19 cellular contexts compared by ENCODE assay signal in the genomic region with DNA sequence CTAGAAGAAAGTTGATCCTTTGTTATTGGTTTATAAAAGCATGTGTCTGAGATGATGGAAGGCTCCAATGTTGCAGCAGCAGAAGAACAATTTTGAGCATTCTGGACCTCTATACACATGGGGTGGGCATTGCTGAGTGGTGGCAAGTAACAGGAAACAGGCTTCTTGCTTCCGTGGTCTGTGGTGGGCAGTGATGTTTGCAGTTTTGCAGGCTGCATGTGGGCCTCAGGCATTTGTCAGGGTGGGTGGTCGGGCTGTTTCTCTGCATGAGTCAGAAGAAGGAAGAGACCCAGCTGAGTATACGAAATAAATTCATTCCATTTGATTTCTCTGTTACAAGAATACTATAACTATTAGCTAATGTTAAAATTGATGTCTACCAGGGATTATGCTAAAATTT.
DNase-seq lines count a peak whose midpoint lies in the region; ATAC-seq and TF ChIP-seq lines count a peak whose summit lies in the region.
"Had no signal": no experiment of that assay in that cellular context is flagged by ENCODE, and none has a peak within 500 bp of the region (broad histone marks: within the 10 kb centered on the region; RNA-seq: fewer than 3 reads in every experiment).

No MANE protein-coding gene starts in this region.

- no peaks in the 10 kb centered on the region for H4K20me1 ChIP-seq in OCI-LY3 (ENCODE audit: insufficient read depth, low read length)

- peak; percentile 30 for DNase-seq in EH (ENCODE audit: low read depth)
- peak; percentile 8 for DNase-seq in fibroblast of mammary gland (ENCODE audit: low read depth)
- DNase-seq in RKO (ENCODE audit: low spot score) = no peak
- no peak for DNase-seq in NCI-H1436 treated with DMSO at 0.1 percent for 48 hours (lab: John Stamatoyannopoulos, UW)
- DNase-seq in inferior parietal cortex (ENCODE audit: extremely low spot score) = no peak
- DNase-seq: activated CD4-positive, alpha-beta memory T cell treated with anti-CD3 and anti-CD28 coated beads, Interleukin-2, amount 10 ng/mL, durations not matched to agents 7 days and 5 days; activated naive CD8-positive, alpha-beta T cell treated with anti-CD3 and anti-CD28 coated beads, Interleukin-2, amount 10 ng/mL, durations not matched to agents 7 days and 5 days; central memory CD4-positive, alpha-beta T cell; COR-L47; effector memory CD4-positive, alpha-beta T cell; foreskin fibroblast; GF-D8; right lobe of liver; stimulated activated CD4-positive, alpha-beta T cell treated with anti-CD3 and anti-CD28 coated beads, Interleukin-2, amount 100 ng/mL, for 48 hours; substantia nigra had no signal

- H3K9ac ChIP-seq in OCI-LY3 (ENCODE audit: low read length) = no peak overlapping the region

- TF ChIP-seq CTCF in OCI-LY3 (IDR thresholded peaks at IDR 0.05; ENCODE audit: low read depth, low read length) (no peak), fibroblast of mammary gland (conservative IDR thresholded peaks at IDR 0.05; ENCODE audit: control insufficient read depth, insufficient read depth, low read depth, low read length) (no peak), nephron (IDR thresholded peaks at IDR 0.05; ENCODE audit: unreplicated experiment in 3 of 3) (no peak)

- no peaks in the 10 kb centered on the region for H3K27me3 Mint-ChIP-seq in nephron (ENCODE audit: low read depth)
- H3K27me3 Mint-ChIP-seq: activated CD4-positive, alpha-beta memory T cell treated with anti-CD3 and anti-CD28 coated beads, Interleukin-2, amount 10 ng/mL, durations not matched to agents 7 days and 5 days had no signal

- no peaks in the 10 kb centered on the region for H3K36me3 Mint-ChIP-seq in nephron (ENCODE audit: low read depth)
- H3K36me3 Mint-ChIP-seq: activated naive CD8-positive, alpha-beta T cell treated with anti-CD3 and anti-CD28 coated beads, Interleukin-2, amount 10 ng/mL, durations not matched to agents 7 days and 5 days had no signal

- no peaks in the 10 kb centered on the region for H3K27me3 ChIP-seq in OCI-LY3 (ENCODE audit: low read depth, low read length)
- H3K27me3 ChIP-seq: right lobe of liver had no signal

- H3K4me3 ChIP-seq in OCI-LY3 (ENCODE audit: low read length) (no peak overlapping the region), fibroblast of mammary gland (ENCODE audit: control insufficient read depth, low read depth, low read length) (no peak overlapping the region)
- H3K4me3 ChIP-seq: lung, right lobe of liver had no signal

- H3K9me3 Mint-ChIP-seq in nephron = no peaks in the 10 kb centered on the region
- H3K9me3 Mint-ChIP-seq: activated CD4-positive, alpha-beta memory T cell treated with anti-CD3 and anti-CD28 coated beads, Interleukin-2, amount 10 ng/mL, durations not matched to agents 7 days and 5 days; activated naive CD8-positive, alpha-beta T cell treated with anti-CD3 and anti-CD28 coated beads, Interleukin-2, amount 10 ng/mL, durations not matched to agents 7 days and 5 days had no signal

- no peaks in the 10 kb centered on the region for H3K4me1 ChIP-seq in OCI-LY3 (ENCODE audit: low read length)
- H3K4me1 ChIP-seq: right lobe of liver had no signal

- no peaks in the 10 kb centered on the region for H3K9me3 ChIP-seq in OCI-LY3 (ENCODE audit: insufficient read depth, low read length)
- H3K9me3 ChIP-seq: right lobe of liver had no signal

- no peak overlapping the region for H3K27ac ChIP-seq in OCI-LY3 (ENCODE audit: low read length)
- H3K27ac ChIP-seq: right lobe of liver had no signal

- H3K4me1 Mint-ChIP-seq in nephron = peaks cover 15% of the 10 kb centered on the region
- H3K4me1 Mint-ChIP-seq: activated CD4-positive, alpha-beta memory T cell treated with anti-CD3 and anti-CD28 coated beads, Interleukin-2, amount 10 ng/mL, durations not matched to agents 7 days and 5 days; activated naive CD8-positive, alpha-beta T cell treated with anti-CD3 and anti-CD28 coated beads, Interleukin-2, amount 10 ng/mL, durations not matched to agents 7 days and 5 days had no signal

- H3K36me3 ChIP-seq in OCI-LY3 (replicated peaks; ENCODE audit: low read depth, low read length) = no peaks in the 10 kb centered on the region
- H3K36me3 ChIP-seq: right lobe of liver had no signal

- peak overlapping the region; percentile 50; the same call in 1 of the 2 replicates for H2AFZ ChIP-seq in OCI-LY3 (ENCODE audit: low read depth, low read length)

- peak overlapping the region in 1 of 3 experiments; percentile 18 for H3K4me3 Mint-ChIP-seq in nephron
- H3K4me3 Mint-ChIP-seq: activated CD4-positive, alpha-beta memory T cell treated with anti-CD3 and anti-CD28 coated beads, Interleukin-2, amount 10 ng/mL, durations not matched to agents 7 days and 5 days; activated naive CD8-positive, alpha-beta T cell treated with anti-CD3 and anti-CD28 coated beads, Interleukin-2, amount 10 ng/mL, durations not matched to agents 7 days and 5 days had no signal

- no peaks in the 10 kb centered on the region for H3K79me2 ChIP-seq in OCI-LY3 (ENCODE audit: low read length)

- H3K4me2 ChIP-seq in OCI-LY3 (ENCODE audit: low read length) = no peak overlapping the region

- H3K27ac Mint-ChIP-seq in nephron = peak overlapping the region in 2 of 3 experiments; percentile 81 to 95
- H3K27ac Mint-ChIP-seq: activated CD4-positive, alpha-beta memory T cell treated with anti-CD3 and anti-CD28 coated beads, Interleukin-2, amount 10 ng/mL, durations not matched to agents 7 days and 5 days; activated naive CD8-positive, alpha-beta T cell treated with anti-CD3 and anti-CD28 coated beads, Interleukin-2, amount 10 ng/mL, durations not matched to agents 7 days and 5 days had no signal

- ATAC-seq in HG02840 (IDR thresholded peaks at IDR 0.05; ENCODE audit: low FRiP score, unreplicated experiment) = no peak
- ATAC-seq: right lobe of liver had no signal

Comparison
In these comparisons a context has a peak if more than half of its experiments do, and no peak if none do; other contexts are left out.
1. DNase-seq: peak in EH (single experiment) and fibroblast of mammary gland (single experiment); none in RKO (single experiment), NCI-H1436 treated with DMSO at 0.1 percent for 48 hours (single experiment) and inferior parietal cortex (single experiment).